21 cellular contexts compared by ENCODE assay signal in the genomic region with DNA sequence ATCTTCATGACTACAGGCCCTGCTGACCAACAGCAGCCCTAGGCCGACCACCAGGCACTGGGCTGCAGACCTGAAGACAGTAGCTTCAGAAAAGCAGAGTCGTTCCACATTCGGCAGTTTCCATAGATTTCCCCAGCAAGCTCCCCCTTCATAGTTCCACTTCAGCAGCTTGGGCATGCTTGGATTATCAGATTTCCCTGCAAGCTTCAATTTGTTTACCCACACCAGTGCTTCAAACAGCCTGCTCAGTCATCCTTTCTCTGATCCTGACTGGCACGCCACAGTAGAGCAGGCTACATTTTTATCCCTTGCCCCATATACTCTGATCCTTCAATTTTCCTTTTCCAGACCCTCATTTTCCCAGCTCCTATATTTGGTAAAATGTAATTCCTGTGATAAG. TPM values are rescaled to one million over a fixed set of nuclear protein-coding genes. Genes with fewer than 3 reads are reported as not detected.
DNase-seq lines count a peak whose midpoint lies in the region; ATAC-seq and FAIRE-seq lines count a peak whose summit lies in the region.
"Had no signal": no experiment of that assay in that cellular context is flagged by ENCODE, and none has a peak within 500 bp of the region (broad histone marks: within the 10 kb centered on the region; RNA-seq: fewer than 3 reads in every experiment).

No MANE protein-coding gene starts in this region.

- FAIRE-seq in urothelium cell line (lab: Jason Lieb, UNC), result no peak
- FAIRE-seq: GM19239, H1 had no signal

- DNase-seq in DMS53 treated with DMSO at 0.1 percent for 48 hours (lab: John Stamatoyannopoulos, UW; ENCODE audit: unreplicated experiment) (peak; percentile 81), NCI-H2171 treated with DMSO at 0.1 percent for 48 hours (lab: John Stamatoyannopoulos, UW) (peak; percentile 69), left kidney (ENCODE audit: low read depth, low spot score) (peak; percentile 81), renal cortical epithelial cell (ENCODE audit: low read depth) (peak; percentile 25), urothelium cell line (ENCODE audit: low spot score) (no peak), Right ventricle myocardium superior (no peak), hippocampal formation (lab: John Stamatoyannopoulos, UW) (no peak)
- DNase-seq: Calu3; CD4-positive, alpha-beta memory T cell; EL; GF-D8; KG1; NCI-H1105; NCI-H146; NCI-H2029; NCI-H524; SHP77 had no signal

- no peak for ATAC-seq in Right ventricle myocardium superior (ENCODE audit: poor library complexity)
- ATAC-seq in activated CD4-positive, CD25-positive, alpha-beta regulatory T cell treated with anti-CD3 and anti-CD28 coated beads, Interleukin-2, amount 50 U/mL, for 24 hours, result no peak
- ATAC-seq: HCT116 had no signal

- intact Hi-C loops in Right ventricle myocardium superior (cut with DNase I), result no loop called here

RNA-seq across cellular contexts. Expression of a gene that starts 51.1 kb away (rescaled TPM):
- 2.6 and 11.9 TPM in 2 replicates for total RNA-seq in renal cortical epithelial cell
- 0.38 TPM for total RNA-seq in Right ventricle myocardium superior
- total RNA-seq: CD4-positive, alpha-beta memory T cell had no signal

Comparison
In these comparisons a context has a peak if more than half of its experiments do, and no peak if none do; other contexts are left out.
1. DNase-seq: peak in DMS53 treated with DMSO at 0.1 percent for 48 hours (single experiment), NCI-H2171 treated with DMSO at 0.1 percent for 48 hours (single experiment), left kidney (single experiment) and renal cortical epithelial cell (single experiment); none in urothelium cell line (single experiment), Right ventricle myocardium superior (single experiment) and hippocampal formation (0 of 2).